8 cellular contexts compared by ENCODE assay signal in genomic region chr19:13013649-13014048, GRCh38. TPM values are rescaled to one million over a fixed set of nuclear protein-coding genes. Genes with fewer than 3 reads are reported as not detected.
DNase-seq lines count a peak whose midpoint lies in the region; ATAC-seq and TF ChIP-seq lines count a peak whose summit lies in the region.

No MANE protein-coding gene starts in this region.

- H3K4me3 Mint-ChIP-seq in T-cell = peak overlapping the region; percentile 65 to 79 (median 78)

- H3K4me1 Mint-ChIP-seq in T-cell = peaks cover 22 to 34% (median 29%) of the 10 kb centered on the region in 3 donors

- H3K27me3 ChIP-seq in esophagus (ENCODE audit: control insufficient read depth in 1 of 2, insufficient read depth in 2 of 2, low read length in 2 of 2) (no peaks in the 10 kb centered on the region), skeletal muscle satellite cell (ENCODE audit: control insufficient read depth, insufficient read depth, low read length) (no peaks in the 10 kb centered on the region)

- peak overlapping the region; percentile 98 for H3K4me2 ChIP-seq in skeletal muscle satellite cell (ENCODE audit: low read length)

- POLR2A ChIA-PET in T-cell (lab: Charles Lee) = interaction anchor here (0.7 to 0.8 kb wide), 2 partner anchors 9 kb away, joined by 4 to 5 read pairs; no protein-coding TSS in a partner anchor

- DNase-seq in T-cell (no peak), 8988T (no peak), NCI-H146 treated with DMSO at 0.1 percent for 48 hours (lab: John Stamatoyannopoulos, UW; ENCODE audit: unreplicated experiment) (no peak)

- H3K9me3 ChIP-seq in ES-I3 (ENCODE audit: control insufficient read depth, insufficient read depth, low read length) (no peaks in the 10 kb centered on the region), esophagus (ENCODE audit: control insufficient read depth in 2 of 2, insufficient read depth in 1 of 2, low read depth in 1 of 2, low read length in 1 of 2) (no peaks in the 10 kb centered on the region), skeletal muscle satellite cell (replicated peaks; ENCODE audit: low read length) (no peaks in the 10 kb centered on the region)

- peak overlapping the region in 1 of 2 donors; percentile 46 for H3K4me3 ChIP-seq in esophagus (ENCODE audit: low read depth in 1 of 2, low read length in 2 of 2)
- H3K4me3 ChIP-seq in skeletal muscle satellite cell (ENCODE audit: low read length) = peak overlapping the region; percentile 69

- H3K9ac ChIP-seq in ES-I3 (ENCODE audit: low read depth, low read length) (peak overlapping the region; percentile 44; the same call in 1 of the 2 replicates), skeletal muscle satellite cell (ENCODE audit: low read depth, low read length) (peak overlapping the region; percentile 92)

- no peak overlapping the region for H3K27ac Mint-ChIP-seq in T-cell

- H3K9me3 Mint-ChIP-seq in T-cell = no peaks in the 10 kb centered on the region

- H3K27me3 Mint-ChIP-seq in T-cell = peaks cover 41 to 79% of the 10 kb centered on the region in 2 donors

- CTCF ChIA-PET in T-cell (lab: Charles Lee) = interaction anchor here in 1 of 2 donors (0.6 to 1.0 kb wide), 4 partner anchors 22 to 66 kb away, joined by 3 to 5 read pairs (median 4); no protein-coding TSS in a partner anchor

- no peaks in the 10 kb centered on the region for H3K36me3 Mint-ChIP-seq in T-cell

- peak overlapping the region; percentile 89 to 94 for H3K27ac ChIP-seq in esophagus (ENCODE audit: low read depth in 2 of 2, low read length in 1 of 2)

- ATAC-seq in T-cell (replicated peaks in 1 of 4) (no peak), GM21381 (IDR thresholded peaks at IDR 0.05; ENCODE audit: unreplicated experiment) (no peak), SK-N-SH treated with all-trans-retinoic acid at 6 μM for 48 hours (no peak)

- peaks cover 24% of the 10 kb centered on the region for H3K4me1 ChIP-seq in ES-I3 (ENCODE audit: insufficient read depth, low read length)
- H3K4me1 ChIP-seq in esophagus (ENCODE audit: control insufficient read depth in 2 of 2, insufficient read depth in 2 of 2, low read length in 1 of 2) = peaks cover 19 to 37% of the 10 kb centered on the region in 2 donors
- H3K4me1 ChIP-seq in skeletal muscle satellite cell (ENCODE audit: control insufficient read depth, insufficient read depth, low read length) = peaks cover 77% of the 10 kb centered on the region

- H3K36me3 ChIP-seq in ES-I3 (ENCODE audit: insufficient read depth, low read length) (no peaks in the 10 kb centered on the region), esophagus (ENCODE audit: control insufficient read depth in 2 of 2, insufficient read depth in 2 of 2, low read length in 1 of 2) (no peaks in the 10 kb centered on the region), skeletal muscle satellite cell (ENCODE audit: insufficient read depth, low read length) (no peaks in the 10 kb centered on the region)

- 19 to 33% methylated on average over 20 of the region's 20 CpGs for WGBS in esophagus, 2 donors

TF ChIP-seq in SK-N-SH treated with all-trans-retinoic acid at 6 μM for 48 hours, 23 proteins besides CTCF, POLR2A, EP300 and RAD21:
- TF ChIP-seq GLIS3 (CRISPR knock-in tag; IDR thresholded peaks at IDR 0.05) = no peak
- TF ChIP-seq OSR1 (CRISPR knock-in tag; IDR thresholded peaks at IDR 0.05) = no peak
- TF ChIP-seq ZFP3 (CRISPR knock-in tag; IDR thresholded peaks at IDR 0.05) = no peak
- TF ChIP-seq TCF4 (CRISPR knock-in tag; IDR thresholded peaks at IDR 0.05; ENCODE audit: borderline replicate concordance) = no peak
- no peak for TF ChIP-seq ESRRG (CRISPR knock-in tag; IDR thresholded peaks at IDR 0.05)
- no peak for TF ChIP-seq BACH2 (CRISPR knock-in tag; IDR thresholded peaks at IDR 0.05; ENCODE audit: borderline replicate concordance)
- TF ChIP-seq SNAI2 (CRISPR knock-in tag; IDR thresholded peaks at IDR 0.05) = no peak
- TF ChIP-seq PATZ1 (CRISPR knock-in tag; IDR thresholded peaks at IDR 0.05; ENCODE audit: borderline replicate concordance) = no peak
- TF ChIP-seq POU6F1 (CRISPR knock-in tag; IDR thresholded peaks at IDR 0.05; ENCODE audit: borderline replicate concordance, low read depth) = no peak
- no peak for TF ChIP-seq ISL1 (CRISPR knock-in tag; IDR thresholded peaks at IDR 0.05)
- no peak for TF ChIP-seq ZNF8 (CRISPR knock-in tag; IDR thresholded peaks at IDR 0.05)
- TF ChIP-seq ZC3H10 (CRISPR knock-in tag; IDR thresholded peaks at IDR 0.05) = no peak
- TF ChIP-seq RARB (CRISPR knock-in tag; IDR thresholded peaks at IDR 0.05) = no peak
- no peak for TF ChIP-seq CSDC2 (CRISPR knock-in tag; IDR thresholded peaks at IDR 0.05)
- no peak for TF ChIP-seq CSRNP3 (CRISPR knock-in tag; IDR thresholded peaks at IDR 0.05)

RNA-seq across cellular contexts. Expression of gene NFIX, which starts 18.4 kb away (rescaled TPM):
- total RNA-seq in T-cell = 1 to 10 TPM; 3.9 to 6.6 (median 6.3) TPM
- polyA plus RNA-seq in esophagus = 10 to 100 TPM; 26.9 to 38.5 TPM
- total RNA-seq in skeletal muscle satellite cell (2012; rRNA removed) = 41.6 and 60.9 TPM in 2 replicates

RNA-seq across cellular contexts. Expression of gene DAND5, which starts 44.3 kb away (rescaled TPM):
- total RNA-seq in T-cell = not detected
- polyA plus RNA-seq in esophagus = not detected
- total RNA-seq in skeletal muscle satellite cell (2012; rRNA removed) = not detected in 2 replicates

RNA-seq across cellular contexts. Expression of gene GADD45GIP1, which starts 56.6 kb away (rescaled TPM):
- total RNA-seq in T-cell = 10 to 100 TPM in 3 of 5 donors, 1 to 10 TPM in 2; 6.2 to 22.6 (median 20.1) TPM
- polyA plus RNA-seq in esophagus = 10 to 100 TPM; 53.7 to 57.0 TPM
- 21.3 and 26.4 TPM in 2 replicates for total RNA-seq in skeletal muscle satellite cell (2012; rRNA removed)
